Comparison of ENCODE assay signal across 1 cellular context in genomic region chr5:32713396-32714381, GRCh38.
TF ChIP-seq lines count a peak whose summit lies in the region.

No MANE protein-coding gene starts in this region.

TF ChIP-seq in H1, 55 proteins besides CTCF, POLR2A, EP300 and RAD21:
- TF ChIP-seq MAX (IDR thresholded peaks at IDR 0.05) = peak; percentile 97
- TF ChIP-seq MAFK (IDR thresholded peaks at IDR 0.05; ENCODE audit: low read depth, low read length) = peak; percentile 55; the same call in 1 of the 2 replicates
- peak; percentile 85 for TF ChIP-seq SUZ12 (IDR thresholded peaks at IDR 0.05; ENCODE audit: low read length)
- no peak for TF ChIP-seq SIX5 (IDR thresholded peaks at IDR 0.05; ENCODE audit: low read depth, low read length)
- TF ChIP-seq ZNF274 (IDR thresholded peaks at IDR 0.05; ENCODE audit: borderline replicate concordance, extremely low read depth, low read length) = no peak
- peak; percentile 94 for TF ChIP-seq SIN3A (conservative IDR thresholded peaks at IDR 0.05 in 1 of 2, IDR thresholded peaks at IDR 0.05 in 1 of 2; ENCODE audit: low read depth in 1 of 2, low read length in 2 of 2)
- peak; percentile 95 for TF ChIP-seq CTBP2 (IDR thresholded peaks at IDR 0.05; ENCODE audit: borderline replicate concordance, insufficient read depth, insufficient read length, low read length)
- 0 out of 2 replicates have a peak, but pooled peaks have one; percentile 25 for TF ChIP-seq CEBPB (IDR thresholded peaks at IDR 0.05; ENCODE audit: low read depth, low read length)
- peak; percentile 83 for TF ChIP-seq EZH2 (IDR thresholded peaks at IDR 0.05; ENCODE audit: low read depth, low read length, severe bottlenecking)
- peak; percentile 43; the same call in 1 of the 2 replicates for TF ChIP-seq USF2 (IDR thresholded peaks at IDR 0.05; ENCODE audit: low read length)
- peak; percentile 78 for TF ChIP-seq KDM4A (IDR thresholded peaks at IDR 0.05; ENCODE audit: low read depth, low read length, severe bottlenecking)
- TF ChIP-seq E2F6 (IDR thresholded peaks at IDR 0.05) = peak; percentile 80
- TF ChIP-seq RXRA (IDR thresholded peaks at IDR 0.05; ENCODE audit: insufficient read depth, low read depth, low read length) = no peak
- TF ChIP-seq PHF8 (conservative IDR thresholded peaks at IDR 0.05; ENCODE audit: low read depth, low read length) = no peak
